1 cellular context compared by ENCODE assay signal in genomic region chr14:44041700-44042099, GRCh38.
TF ChIP-seq lines count a peak whose summit lies in the region.

No MANE protein-coding gene starts in this region.

TF ChIP-seq in HepG2, 621 proteins besides CTCF, POLR2A, EP300 and RAD21 (continued from another document):
- no peak for TF ChIP-seq ZNF318 (CRISPR knock-in tag; IDR thresholded peaks at IDR 0.05)
- TF ChIP-seq ZC3H13 (CRISPR knock-in tag; IDR thresholded peaks at IDR 0.05) = no peak
- no peak for TF ChIP-seq SSRP1 (CRISPR knock-in tag; IDR thresholded peaks at IDR 0.05)
- no peak for TF ChIP-seq GLI4 (CRISPR knock-in tag; IDR thresholded peaks at IDR 0.05; ENCODE audit: borderline replicate concordance)
- TF ChIP-seq, protein P1, sequence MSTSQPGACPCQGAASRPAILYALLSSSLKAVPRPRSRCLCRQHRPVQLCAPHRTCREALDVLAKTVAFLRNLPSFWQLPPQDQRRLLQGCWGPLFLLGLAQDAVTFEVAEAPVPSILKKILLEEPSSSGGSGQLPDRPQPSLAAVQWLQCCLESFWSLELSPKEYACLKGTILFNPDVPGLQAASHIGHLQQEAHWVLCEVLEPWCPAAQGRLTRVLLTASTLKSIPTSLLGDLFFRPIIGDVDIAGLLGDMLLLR (CRISPR knock-in tag; IDR thresholded peaks at IDR 0.05) = no peak
